ENCODE assay signal across 27 cellular contexts in genomic region chr16:66509576-66509975, GRCh38. TPM values are rescaled to one million over a fixed set of nuclear protein-coding genes. Genes with fewer than 3 reads are reported as not detected.
DNase-seq lines count a peak whose midpoint lies in the region; ATAC-seq and TF ChIP-seq lines count a peak whose summit lies in the region.
"Had no signal": no experiment of that assay in that cellular context is flagged by ENCODE, and none has a peak within 500 bp of the region (broad histone marks: within the 10 kb centered on the region; RNA-seq: fewer than 3 reads in every experiment).

No MANE protein-coding gene starts in this region.

- no peaks in the 10 kb centered on the region for H3K27me3 Mint-ChIP-seq in mesothelial cell of epicardium (ENCODE audit: low read depth)
- H3K27me3 Mint-ChIP-seq: activated T-cell treated with anti-CD3 and anti-CD28 coated beads, Interleukin-2, amount 50 U/mL, for 24 hours; CD4-positive, alpha-beta memory T cell; dendritic cell treated with granulocyte-macrophage colony-stimulating factor and Interleukin-4, amounts not matched to agents 40 ng/mL and 50 ng/mL, for 4 days had no signal

- no peaks in the 10 kb centered on the region for H3K9me3 Mint-ChIP-seq in mesothelial cell of epicardium
- H3K9me3 Mint-ChIP-seq: activated T-cell treated with anti-CD3 and anti-CD28 coated beads, Interleukin-2, amount 50 U/mL, for 24 hours; CD4-positive, alpha-beta memory T cell; dendritic cell treated with granulocyte-macrophage colony-stimulating factor and Interleukin-4, amounts not matched to agents 40 ng/mL and 50 ng/mL, for 4 days; neural progenitor cell had no signal

- no peak overlapping the region for H3K4me3 Mint-ChIP-seq in mesothelial cell of epicardium
- H3K4me3 Mint-ChIP-seq: activated T-cell treated with anti-CD3 and anti-CD28 coated beads, Interleukin-2, amount 50 U/mL, for 24 hours; CD4-positive, alpha-beta memory T cell; dendritic cell treated with granulocyte-macrophage colony-stimulating factor and Interleukin-4, amounts not matched to agents 40 ng/mL and 50 ng/mL, for 4 days; neural progenitor cell had no signal

- peaks cover 0 to 4% (median 0%) of the 10 kb centered on the region in 3 donors for H3K36me3 ChIP-seq in esophagus squamous epithelium
- H3K36me3 ChIP-seq in MG63: no peaks in the 10 kb centered on the region
- H3K36me3 ChIP-seq: adrenal gland, neural progenitor cell had no signal

- no peak for ATAC-seq in HG02884 (IDR thresholded peaks at IDR 0.05; ENCODE audit: unreplicated experiment)
- no peak for ATAC-seq in left cardiac atrium

- no peak for TF ChIP-seq POLR2A in esophagus squamous epithelium (IDR thresholded peaks at IDR 0.05)

- H3K9me3 ChIP-seq in esophagus squamous epithelium (no peaks in the 10 kb centered on the region), MG63 (no peaks in the 10 kb centered on the region)
- H3K9me3 ChIP-seq: adrenal gland had no signal

- DNase-seq in activated CD8-positive, alpha-beta memory T cell treated with anti-CD3 and anti-CD28 coated beads for 24 hours: peak; percentile 47
- DNase-seq in activated CD8-positive, alpha-beta memory T cell treated with anti-CD3 and anti-CD28 coated beads, Interleukin-2, amount 50 U/mL, for 48 hours: no peak
- DNase-seq in esophagus squamous epithelium (lab: John Stamatoyannopoulos, UW): no peak
- DNase-seq in posterior vena cava (ENCODE audit: low spot score): peak; percentile 68
- DNase-seq in left cardiac atrium: no peak
- no peak for DNase-seq in mesothelial cell of epicardium (ENCODE audit: low spot score in 2 of 2, unreplicated experiment in 2 of 2)
- no peak for DNase-seq in MG63
- DNase-seq: activated CD4-positive, alpha-beta T cell treated with anti-CD3 and anti-CD28 coated beads, Interleukin-2, amount 50 U/mL, for 4 hours; activated CD4-positive, CD25-positive, alpha-beta regulatory T cell; activated naive CD4-positive, alpha-beta T cell; activated T-cell treated with anti-CD3 and anti-CD28 coated beads, Interleukin-2, amount 50 U/mL, for 24 hours; CD4-positive, alpha-beta memory T cell; DMS 273 treated with DMSO at 0.1 percent for 48 hours; IMR-90; islet precursor cell; NCI-H1092 treated with DMSO at 0.1 percent for 48 hours; NCI-H2029; NCI-H345; NCI-H748 treated with DMSO at 0.1 percent for 48 hours; stimulated activated CD4-positive, alpha-beta T cell treated with anti-CD3 and anti-CD28 coated beads, Interleukin-1b, Interleukin-23, amount 100 ng/mL, for 48 hours; SW 1271 had no signal

- H3K27me3 ChIP-seq in esophagus squamous epithelium: no peaks in the 10 kb centered on the region
- no peaks in the 10 kb centered on the region for H3K27me3 ChIP-seq in MG63
- H3K27me3 ChIP-seq: adrenal gland, neural progenitor cell had no signal

- H3K27ac Mint-ChIP-seq in mesothelial cell of epicardium: no peak overlapping the region
- H3K27ac Mint-ChIP-seq: activated T-cell treated with anti-CD3 and anti-CD28 coated beads, Interleukin-2, amount 50 U/mL, for 24 hours; neural progenitor cell had no signal

- H3K4me1 ChIP-seq in esophagus squamous epithelium: peaks cover 54 to 79% (median 54%) of the 10 kb centered on the region in 3 donors

- H3K27ac ChIP-seq in esophagus squamous epithelium: peak overlapping the region in 3 of 4 donors; percentile 19 to 85 (median 64)

- 97 to 100% methylated on average over 1 of the region's 5 CpGs for WGBS in esophagus squamous epithelium, 2 donors

- peaks cover 2% of the 10 kb centered on the region for H3K4me1 Mint-ChIP-seq in mesothelial cell of epicardium

- TF ChIP-seq CTCF in esophagus squamous epithelium (IDR thresholded peaks at IDR 0.05): no peak
- TF ChIP-seq CTCF in mesothelial cell of epicardium (IDR thresholded peaks at IDR 0.05; ENCODE audit: unreplicated experiment): no peak

- H3K36me3 Mint-ChIP-seq in mesothelial cell of epicardium: peaks cover 25% of the 10 kb centered on the region

- intact Hi-C loops in esophagus squamous epithelium (cut with DNase I): no loop called here
- intact Hi-C loops in posterior vena cava (cut with DNase I): no loop called here
- intact Hi-C loops in left cardiac atrium (cut with DNase I): no loop called here

- no peak overlapping the region for H3K4me3 ChIP-seq in esophagus squamous epithelium
- no peak overlapping the region for H3K4me3 ChIP-seq in MG63
- H3K4me3 ChIP-seq: adrenal gland, lung, neural progenitor cell, skin epidermis had no signal

RNA-seq across cellular contexts. Expression of gene TK2, which starts 40.3 kb away (rescaled TPM):
- 10 to 100 TPM in 3 of 4 donors, 1 to 10 TPM in 1; 5.6 to 22.5 (median 13.5) TPM for total RNA-seq in esophagus squamous epithelium
- total RNA-seq in posterior vena cava: 10 to 100 TPM; 23.6 to 37.2 TPM
- 10 to 100 TPM; 22.3 to 28.2 TPM for total RNA-seq in left cardiac atrium
- 24.9 to 28.8 TPM (median 28.5 TPM) in 3 replicates for total RNA-seq in mesothelial cell of epicardium
- total RNA-seq in MG63 (2014; rRNA removed; shearing (Covaris generic); ENCODE audit: low replicate concordance): 19.6 and 20.4 TPM in 2 replicates

RNA-seq across cellular contexts. Expression of gene CKLF, which starts 42.8 kb away (rescaled TPM):
- 10 to 100 TPM in 2 of 4 donors, 1 to 10 TPM in 2; 8.6 to 34.1 (median 16.9) TPM for total RNA-seq in esophagus squamous epithelium
- 10 to 100 TPM; 22.0 to 25.4 TPM for total RNA-seq in posterior vena cava
- total RNA-seq in left cardiac atrium: 10 to 100 TPM; 15.8 to 22.5 TPM
- 28.9 to 33.2 TPM (median 31.1 TPM) in 3 replicates for total RNA-seq in mesothelial cell of epicardium
- total RNA-seq in MG63 (2014; rRNA removed; shearing (Covaris generic); ENCODE audit: low replicate concordance): 37.2 and 46.1 TPM in 2 replicates

RNA-seq across cellular contexts. Expression of gene CMTM1, which starts 56.7 kb away (rescaled TPM):
- total RNA-seq in esophagus squamous epithelium (1 to 10 TPM in 2 of 4 donors, not detected in 2; 1.3 to 1.5 TPM), posterior vena cava (1 to 10 TPM; 2.1 to 3.1 TPM), left cardiac atrium (1 to 10 TPM; 1.3 to 3.0 TPM), mesothelial cell of epicardium (10.0 to 10.3 TPM (median 10.2 TPM) in 3 replicates)
- 4.1 TPM in 1 of 2 replicates, not detected in the other for total RNA-seq in MG63 (2014; rRNA removed; shearing (Covaris generic); ENCODE audit: low replicate concordance)

Comparison
In these comparisons a context has a peak if more than half of its experiments do, and no peak if none do; other contexts are left out.
1. DNase-seq: peak in activated CD8-positive, alpha-beta memory T cell treated with anti-CD3 and anti-CD28 coated beads for 24 hours (single experiment) and posterior vena cava (single experiment); none in activated CD8-positive, alpha-beta memory T cell treated with anti-CD3 and anti-CD28 coated beads, Interleukin-2, amount 50 U/mL, for 48 hours (single experiment), esophagus squamous epithelium (single experiment), left cardiac atrium (single experiment), mesothelial cell of epicardium (0 of 2) and MG63 (single experiment).